12 cellular contexts compared by ENCODE assay signal in genomic region chr12:110345176-110345651, GRCh38. TPM values are rescaled to one million over a fixed set of nuclear protein-coding genes. Genes with fewer than 3 reads are reported as not detected.
DNase-seq lines count a peak whose midpoint lies in the region; ATAC-seq lines count a peak whose summit lies in the region.
"Had no signal": no experiment of that assay in that cellular context is flagged by ENCODE, and none has a peak within 500 bp of the region (broad histone marks: within the 10 kb centered on the region; RNA-seq: fewer than 3 reads in every experiment).

No MANE protein-coding gene starts in this region.

- no peaks in the 10 kb centered on the region for H3K27me3 ChIP-seq in H7 (ENCODE audit: control insufficient read depth, insufficient read depth, low read length)

- peak overlapping the region; percentile 80 for H3K27ac Mint-ChIP-seq in dendritic cell treated with granulocyte-macrophage colony-stimulating factor and Interleukin-4, amounts not matched to agents 40 ng/mL and 50 ng/mL, for 4 days
- H3K27ac Mint-ChIP-seq: activated naive CD8-positive, alpha-beta T cell; H9 had no signal

- H3K9me3 Mint-ChIP-seq in dendritic cell treated with granulocyte-macrophage colony-stimulating factor and Interleukin-4, amounts not matched to agents 40 ng/mL and 50 ng/mL, for 4 days: no peaks in the 10 kb centered on the region
- H3K9me3 Mint-ChIP-seq: H9 had no signal

- no peaks in the 10 kb centered on the region for H3K27me3 Mint-ChIP-seq in dendritic cell treated with granulocyte-macrophage colony-stimulating factor and Interleukin-4, amounts not matched to agents 40 ng/mL and 50 ng/mL, for 4 days
- H3K27me3 Mint-ChIP-seq: activated naive CD8-positive, alpha-beta T cell had no signal

- ATAC-seq in Right ventricle myocardium inferior: peak; percentile 26
- no peak for ATAC-seq in HG02798 (IDR thresholded peaks at IDR 0.05; ENCODE audit: poor library complexity, unreplicated experiment)
- ATAC-seq: activated CD4-positive, CD25-positive, alpha-beta regulatory T cell treated with anti-CD3 and anti-CD28 coated beads, Interleukin-2, amount 50 U/mL, for 24 hours had no signal

- no peak overlapping the region for H3K4me3 ChIP-seq in H7 (ENCODE audit: insufficient read depth, low read depth, low read length)

- DNase-seq in Right ventricle myocardium inferior (ENCODE audit: missing footprints) (no peak), cardiac septum (ENCODE audit: low spot score) (no peak), mesenteric fat pad (ENCODE audit: low spot score) (peak; percentile 55), H7 (no peak), hypothalamus (lab: John Stamatoyannopoulos, UW) (no peak), hippocampal formation (lab: John Stamatoyannopoulos, UW) (no peak)
- DNase-seq: H9, NCI-H146 had no signal

- H3K36me3 Mint-ChIP-seq in dendritic cell treated with granulocyte-macrophage colony-stimulating factor and Interleukin-4, amounts not matched to agents 40 ng/mL and 50 ng/mL, for 4 days (ENCODE audit: low read depth): peaks cover 95% of the 10 kb centered on the region

- H3K4me1 Mint-ChIP-seq in dendritic cell treated with granulocyte-macrophage colony-stimulating factor and Interleukin-4, amounts not matched to agents 40 ng/mL and 50 ng/mL, for 4 days (ENCODE audit: low read depth): peaks cover 68% of the 10 kb centered on the region
- H3K4me1 Mint-ChIP-seq: H9 had no signal

- peaks cover 76% of the 10 kb centered on the region for H3K36me3 ChIP-seq in H7 (replicated peaks; ENCODE audit: control insufficient read depth, insufficient read depth, low read length)

- intact Hi-C loops in Right ventricle myocardium inferior (cut with DNase I): no loop called here
- intact Hi-C loops in cardiac septum (cut with DNase I): no loop called here
- intact Hi-C loops in dendritic cell treated with granulocyte-macrophage colony-stimulating factor and Interleukin-4, amounts not matched to agents 40 ng/mL and 50 ng/mL, for 4 days (cut with micrococcal nuclease): no loop called here

- peak overlapping the region; percentile 13 for H3K4me3 Mint-ChIP-seq in dendritic cell treated with granulocyte-macrophage colony-stimulating factor and Interleukin-4, amounts not matched to agents 40 ng/mL and 50 ng/mL, for 4 days
- H3K4me3 Mint-ChIP-seq: activated naive CD8-positive, alpha-beta T cell; H9 had no signal

RNA-seq across cellular contexts. Expression of gene ANAPC7, which starts 58.3 kb away (rescaled TPM):
- total RNA-seq in Right ventricle myocardium inferior: 34.4 TPM
- total RNA-seq in cardiac septum: 35.3 TPM
- 47.1 TPM for total RNA-seq in mesenteric fat pad
- 77.3 and 90.4 TPM in 2 replicates for total RNA-seq in H7 (2014; rRNA removed; shearing (Covaris generic))
